Comparison of ENCODE assay signal across 11 cellular contexts in genomic region chr15:31024330-31024729, GRCh38. TPM values are rescaled to one million over a fixed set of nuclear protein-coding genes. Genes with fewer than 3 reads are reported as not detected.
DNase-seq lines count a peak whose midpoint lies in the region; ATAC-seq, FAIRE-seq and TF ChIP-seq lines count a peak whose summit lies in the region.
"Had no signal": no experiment of that assay in that cellular context is flagged by ENCODE, and none has a peak within 500 bp of the region (broad histone marks: within the 10 kb centered on the region; RNA-seq: fewer than 3 reads in every experiment).

No MANE protein-coding gene starts in this region.

- peaks cover 11% of the 10 kb centered on the region for H3K27me3 Mint-ChIP-seq in activated CD8-positive, alpha-beta T cell treated with anti-CD3 and anti-CD28 coated beads, Interleukin-2, amount 10 ng/mL, durations not matched to agents 7 days and 5 days (ENCODE audit: low read depth)
- H3K27me3 Mint-ChIP-seq in activated CD8-positive, alpha-beta T cell treated with anti-CD3 and anti-CD28 coated beads for 36 hours, result peaks cover 7% of the 10 kb centered on the region

- H3K27ac ChIP-seq in heart right ventricle (peak overlapping the region in 4 of 10 donors; percentile 4 to 37 (median 6)), right atrium auricular region (no peak overlapping the region), brain microvascular endothelial cell (peak overlapping the region; percentile 72)

- in situ Hi-C loops in brain microvascular endothelial cell (cut with HindIII; ENCODE audit: low pct_ligation_motif_present, low sequenced_read_pairs), result no loop called here

- no peak overlapping the region for H3K4me3 ChIP-seq in heart right ventricle
- H3K4me3 ChIP-seq in right atrium auricular region, result no peak overlapping the region
- H3K4me3 ChIP-seq in brain microvascular endothelial cell (ENCODE audit: low read depth, low read length), result no peak overlapping the region

- WGBS in heart right ventricle, 2 donors, result 13% methylated on average over 5 of the region's 5 CpGs

- intact Hi-C loops in heart right ventricle (cut with DNase I), result no loop called here
- intact Hi-C loops in activated CD8-positive, alpha-beta T cell treated with anti-CD3 and anti-CD28 coated beads for 36 hours (cut with micrococcal nuclease), result no loop called here

- no peaks in the 10 kb centered on the region for H3K9me3 Mint-ChIP-seq in activated CD8-positive, alpha-beta T cell treated with anti-CD3 and anti-CD28 coated beads, Interleukin-2, amount 10 ng/mL, durations not matched to agents 7 days and 5 days (ENCODE audit: insufficient read depth)
- H3K9me3 Mint-ChIP-seq in activated CD8-positive, alpha-beta T cell treated with anti-CD3 and anti-CD28 coated beads for 36 hours, result no peaks in the 10 kb centered on the region
- H3K9me3 Mint-ChIP-seq: activated naive CD4-positive, alpha-beta T cell treated with anti-CD3 and anti-CD28 coated beads, Interleukin-2, amount 50 U/mL, for 72 hours had no signal

- no peak for TF ChIP-seq CTCF in heart right ventricle (IDR thresholded peaks at IDR 0.05)
- TF ChIP-seq CTCF in right atrium auricular region (IDR thresholded peaks at IDR 0.05), result no peak
- no peak for TF ChIP-seq CTCF in brain microvascular endothelial cell (IDR thresholded peaks at IDR 0.05; ENCODE audit: low read depth, low read length, missing control alignments)
- no peak for TF ChIP-seq CTCF in activated CD8-positive, alpha-beta T cell treated with anti-CD3 and anti-CD28 coated beads for 36 hours (IDR thresholded peaks at IDR 0.05)

- H3K9me3 ChIP-seq in heart right ventricle (no peaks in the 10 kb centered on the region), right atrium auricular region (no peaks in the 10 kb centered on the region)

- H3K4me1 Mint-ChIP-seq in activated CD8-positive, alpha-beta T cell treated with anti-CD3 and anti-CD28 coated beads, Interleukin-2, amount 10 ng/mL, durations not matched to agents 7 days and 5 days (ENCODE audit: low read depth), result peaks cover 8% of the 10 kb centered on the region
- no peaks in the 10 kb centered on the region for H3K4me1 Mint-ChIP-seq in activated CD8-positive, alpha-beta T cell treated with anti-CD3 and anti-CD28 coated beads for 36 hours (ENCODE audit: low read depth)

- no peaks in the 10 kb centered on the region for H3K36me3 Mint-ChIP-seq in activated CD8-positive, alpha-beta T cell treated with anti-CD3 and anti-CD28 coated beads, Interleukin-2, amount 10 ng/mL, durations not matched to agents 7 days and 5 days (ENCODE audit: low read depth)
- H3K36me3 Mint-ChIP-seq in activated CD8-positive, alpha-beta T cell treated with anti-CD3 and anti-CD28 coated beads for 36 hours (ENCODE audit: low read depth), result no peaks in the 10 kb centered on the region
- H3K36me3 Mint-ChIP-seq: activated naive CD4-positive, alpha-beta T cell treated with anti-CD3 and anti-CD28 coated beads, Interleukin-2, amount 50 U/mL, for 72 hours had no signal

- no peak for FAIRE-seq in urothelium cell line (lab: Jason Lieb, UNC)
- FAIRE-seq: A204.1 had no signal

- CTCF ChIA-PET in activated CD8-positive, alpha-beta T cell treated with anti-CD3 and anti-CD28 coated beads, Interleukin-2, amount 10 ng/mL, durations not matched to agents 7 days and 5 days (lab: Charles Lee), result interaction anchor here (0.9 kb wide), 1 partner anchor 15 kb away, joined by 3 read pairs; no protein-coding TSS in a partner anchor
- CTCF ChIA-PET in activated CD8-positive, alpha-beta T cell treated with anti-CD3 and anti-CD28 coated beads for 36 hours (lab: Charles Lee), result no interaction called here

- no peak overlapping the region for H3K4me3 Mint-ChIP-seq in activated CD8-positive, alpha-beta T cell treated with anti-CD3 and anti-CD28 coated beads, Interleukin-2, amount 10 ng/mL, durations not matched to agents 7 days and 5 days
- H3K4me3 Mint-ChIP-seq in activated CD8-positive, alpha-beta T cell treated with anti-CD3 and anti-CD28 coated beads for 36 hours, result no peak overlapping the region

- peaks cover 0 to 8% (median 0%) of the 10 kb centered on the region in 7 donors for H3K27me3 ChIP-seq in heart right ventricle
- H3K27me3 ChIP-seq in right atrium auricular region, result no peaks in the 10 kb centered on the region
- no peaks in the 10 kb centered on the region for H3K27me3 ChIP-seq in brain microvascular endothelial cell (replicated peaks)

- DNase-seq in heart right ventricle, result no peak
- no peak for DNase-seq in right atrium auricular region (ENCODE audit: low spot score)
- DNase-seq in brain microvascular endothelial cell, result peak; percentile 93
- peak; percentile 93 for DNase-seq in iris pigment epithelial cell (ENCODE audit: low read depth)
- DNase-seq in urothelium cell line (ENCODE audit: low spot score), result peak; percentile 90
- DNase-seq in activated naive CD4-positive, alpha-beta T cell treated with Interleukin-2 at 50 U/mL for 16 hours, result no peak
- no peak for DNase-seq in activated CD8-positive, alpha-beta T cell treated with anti-CD3 and anti-CD28 coated beads, Interleukin-2, amount 10 ng/mL, durations not matched to agents 7 days and 5 days
- DNase-seq in activated CD8-positive, alpha-beta T cell treated with anti-CD3 and anti-CD28 coated beads for 36 hours, result no peak
- DNase-seq: NCI-H187 treated with DMSO at 0.1 percent for 48 hours had no signal

- peak in 6 of 8 donors; percentile 43 to 72 (median 56) for ATAC-seq in heart right ventricle
- no peak for ATAC-seq in activated CD8-positive, alpha-beta T cell treated with anti-CD3 and anti-CD28 coated beads, Interleukin-2, amount 10 ng/mL, durations not matched to agents 7 days and 5 days
- ATAC-seq in activated CD8-positive, alpha-beta T cell treated with anti-CD3 and anti-CD28 coated beads for 36 hours, result no peak
- ATAC-seq: activated naive CD4-positive, alpha-beta T cell treated with anti-CD3 and anti-CD28 coated beads, Interleukin-2, amount 50 U/mL, for 72 hours had no signal

- POLR2A ChIA-PET in activated CD8-positive, alpha-beta T cell treated with anti-CD3 and anti-CD28 coated beads, Interleukin-2, amount 10 ng/mL, durations not matched to agents 7 days and 5 days (lab: Charles Lee), result interaction anchor here (1.0 kb wide), 1 partner anchor 33 kb away, joined by 5 read pairs; the partner anchor contains the start of gene MTMR10
- POLR2A ChIA-PET in activated CD8-positive, alpha-beta T cell treated with anti-CD3 and anti-CD28 coated beads for 36 hours (lab: Charles Lee), result no interaction called here

- H3K4me1 ChIP-seq in heart right ventricle (peaks cover 0 to 24% (median 13%) of the 10 kb centered on the region in 9 donors), right atrium auricular region (peaks cover 0 to 3% of the 10 kb centered on the region in 2 donors)

- no peaks in the 10 kb centered on the region for H3K36me3 ChIP-seq in heart right ventricle
- H3K36me3 ChIP-seq in right atrium auricular region, result no peaks in the 10 kb centered on the region
- H3K36me3 ChIP-seq in brain microvascular endothelial cell (replicated peaks), result no peaks in the 10 kb centered on the region

- H3K27ac Mint-ChIP-seq in activated CD8-positive, alpha-beta T cell treated with anti-CD3 and anti-CD28 coated beads, Interleukin-2, amount 10 ng/mL, durations not matched to agents 7 days and 5 days, result no peak overlapping the region
- no peak overlapping the region for H3K27ac Mint-ChIP-seq in activated CD8-positive, alpha-beta T cell treated with anti-CD3 and anti-CD28 coated beads for 36 hours
- H3K27ac Mint-ChIP-seq: activated naive CD4-positive, alpha-beta T cell treated with anti-CD3 and anti-CD28 coated beads, Interleukin-2, amount 50 U/mL, for 72 hours had no signal

RNA-seq across cellular contexts. Expression of gene MTMR10, which starts 32.9 kb away (rescaled TPM):
- 10 to 100 TPM; 17.3 to 50.1 (median 30.2) TPM for total RNA-seq in heart right ventricle
- polyA plus RNA-seq in heart right ventricle, result 10 to 100 TPM in 1 of 2 donors, 1 to 10 TPM in 1; 9.4 to 13.9 TPM
- 10 to 100 TPM; 23.3 to 25.0 TPM for total RNA-seq in right atrium auricular region
- 10 to 100 TPM; 21.9 to 22.3 TPM for total RNA-seq in activated CD8-positive, alpha-beta T cell treated with anti-CD3 and anti-CD28 coated beads, Interleukin-2, amount 10 ng/mL, durations not matched to agents 7 days and 5 days
- 10 to 100 TPM; 11.3 to 13.2 TPM for total RNA-seq in activated CD8-positive, alpha-beta T cell treated with anti-CD3 and anti-CD28 coated beads for 36 hours

Comparison
In these comparisons a context has a peak if more than half of its experiments do, and no peak if none do; other contexts are left out.
1. ATAC-seq: peak in heart right ventricle (6 of 8); none in activated CD8-positive, alpha-beta T cell treated with anti-CD3 and anti-CD28 coated beads, Interleukin-2, amount 10 ng/mL, durations not matched to agents 7 days and 5 days (single experiment) and activated CD8-positive, alpha-beta T cell treated with anti-CD3 and anti-CD28 coated beads for 36 hours (single experiment).
2. DNase-seq: peak in brain microvascular endothelial cell (single experiment), iris pigment epithelial cell (single experiment) and urothelium cell line (single experiment); none in heart right ventricle (0 of 2), right atrium auricular region (single experiment), activated naive CD4-positive, alpha-beta T cell treated with Interleukin-2 at 50 U/mL for 16 hours (single experiment), activated CD8-positive, alpha-beta T cell treated with anti-CD3 and anti-CD28 coated beads, Interleukin-2, amount 10 ng/mL, durations not matched to agents 7 days and 5 days (single experiment) and activated CD8-positive, alpha-beta T cell treated with anti-CD3 and anti-CD28 coated beads for 36 hours (single experiment).